Comparison of ENCODE assay signal across 17 cellular contexts in genomic region chr21:18252686-18253085, GRCh38. TPM values are rescaled to one million over a fixed set of nuclear protein-coding genes. Genes with fewer than 3 reads are reported as not detected.
"Had no signal": no experiment of that assay in that cellular context is flagged by ENCODE, and none has a peak within 500 bp of the region (broad histone marks: within the 10 kb centered on the region; RNA-seq: fewer than 3 reads in every experiment).

No MANE protein-coding gene starts in this region.

- H3K27ac Mint-ChIP-seq: activated T-helper 2 cell treated with anti-CD3 and anti-CD28 coated beads, Interferon-gamma antibody, Interleukin-2, Interleukin-4, amounts not matched to agents 10 μg/mL and 5 μg/mL and 100 μg/mL, durations not matched to agents 14 hours and 24 hours and 36 hours; mesothelial cell of epicardium; T-cell had no signal

- H3K4me3 ChIP-seq: body of pancreas, colonic mucosa, hepatocyte, ovary, skin epidermis had no signal

- H3K4me1 ChIP-seq: body of pancreas, colonic mucosa had no signal

- H2AFZ ChIP-seq: hepatocyte had no signal

- H3K4me3 Mint-ChIP-seq: mesothelial cell of epicardium, T-cell had no signal

- H3K36me3 Mint-ChIP-seq: mesothelial cell of epicardium, T-cell had no signal

- H3K9me3 Mint-ChIP-seq: activated T-helper 2 cell treated with anti-CD3 and anti-CD28 coated beads, Interferon-gamma antibody, Interleukin-2, Interleukin-4, amounts not matched to agents 10 μg/mL and 5 μg/mL and 100 μg/mL, durations not matched to agents 14 hours and 24 hours and 36 hours; mesothelial cell of epicardium had no signal

- H3K36me3 ChIP-seq: colonic mucosa, ovary had no signal

- DNase-seq: activated CD4-positive, alpha-beta T cell treated with anti-CD3 and anti-CD28 coated beads, Interleukin-2, amount 50 U/mL, for 48 hours; activated CD4-positive, CD25-positive, alpha-beta regulatory T cell treated with anti-CD3 and anti-CD28 coated beads, Interleukin-2, amount 50 U/mL, for 72 hours; activated naive CD4-positive, alpha-beta T cell treated with anti-CD3 and anti-CD28 coated beads, Interleukin-2, amount 50 U/mL, for 16 hours; amniotic stem cell; body of pancreas; central memory CD4-positive, alpha-beta T cell; colonic mucosa; ovary; stimulated activated CD4-positive, alpha-beta T cell treated with anti-CD3 and anti-CD28 coated beads, Interleukin-4, amount 100 ng/mL, for 24 hours; stimulated activated naive CD8-positive, alpha-beta T cell treated with anti-CD3 and anti-CD28 coated beads, Interleukin-15, Interleukin-2, amounts not matched to agents 100 U/mL and 50 U/mL, for 24 hours; T-cell; T-helper 9 cell had no signal

- H3K4me1 Mint-ChIP-seq: T-cell had no signal

- H3K9me3 ChIP-seq: body of pancreas, colonic mucosa, ovary had no signal

- H3K27me3 ChIP-seq: body of pancreas, colonic mucosa, hepatocyte, ovary had no signal

- H3K27ac ChIP-seq: body of pancreas, colonic mucosa, hepatocyte, ovary, skin epidermis had no signal

- H3K79me2 ChIP-seq: hepatocyte had no signal

- H3K4me2 ChIP-seq: hepatocyte had no signal

- ATAC-seq: body of pancreas; esophagus mucosa; stimulated activated naive CD8-positive, alpha-beta T cell treated with anti-CD3 and anti-CD28 coated beads, Interleukin-15, Interleukin-2, amounts not matched to agents 100 U/mL and 50 U/mL, for 24 hours; T-cell had no signal

RNA-seq across cellular contexts. Expression of gene CHODL, which starts 8.1 kb away (rescaled TPM):
- total RNA-seq: activated T-helper 2 cell treated with anti-CD3 and anti-CD28 coated beads, Interferon-gamma antibody, Interleukin-2, Interleukin-4, amounts not matched to agents 10 μg/mL and 5 μg/mL and 100 μg/mL, durations not matched to agents 14 hours and 24 hours and 36 hours had no signal
